In genomic region chr19:927044-927706, GRCh38 we compare ENCODE assay signal across 1 cellular context.
TF ChIP-seq lines count a peak whose summit lies in the region.

No MANE protein-coding gene starts in this region.

TF ChIP-seq in HepG2, 621 proteins besides CTCF, POLR2A, EP300 and RAD21 (continued from another document and continues in another):
- no peak for TF ChIP-seq ZNF407 (CRISPR knock-in tag; IDR thresholded peaks at IDR 0.05; ENCODE audit: not compliant biosample characterization)
- TF ChIP-seq ZNF652 (CRISPR knock-in tag; IDR thresholded peaks at IDR 0.05; ENCODE audit: borderline replicate concordance, low read depth), result no peak
- no peak for TF ChIP-seq ZKSCAN8 (CRISPR knock-in tag; IDR thresholded peaks at IDR 0.05; ENCODE audit: borderline replicate concordance)
- TF ChIP-seq TBX2 (CRISPR knock-in tag; IDR thresholded peaks at IDR 0.05; ENCODE audit: borderline replicate concordance), result no peak; the same call in 1 of the 2 replicates
- TF ChIP-seq ZNF816 (CRISPR knock-in tag; IDR thresholded peaks at IDR 0.05; ENCODE audit: borderline replicate concordance), result no peak
- no peak for TF ChIP-seq RORA (CRISPR knock-in tag; IDR thresholded peaks at IDR 0.05)
- TF ChIP-seq HDAC2 (CRISPR knock-in tag; IDR thresholded peaks at IDR 0.05), result 0 out of 2 replicates have a peak, but pooled peaks have one; percentile 42
- TF ChIP-seq ZFY (CRISPR knock-in tag; IDR thresholded peaks at IDR 0.05), result no peak; the same call in 1 of the 2 replicates
- TF ChIP-seq SP1 (IDR thresholded peaks at IDR 0.05), result no peak
- TF ChIP-seq SP1 (CRISPR knock-in tag; IDR thresholded peaks at IDR 0.05), result peak; percentile 46; the same call in 1 of the 2 replicates
- peak; percentile 14; the same call in 1 of the 2 replicates for TF ChIP-seq FOXO1 (CRISPR knock-in tag; IDR thresholded peaks at IDR 0.05)
- TF ChIP-seq CAMTA2 (CRISPR knock-in tag; IDR thresholded peaks at IDR 0.05; ENCODE audit: borderline replicate concordance), result no peak
- TF ChIP-seq PHB2 (IDR thresholded peaks at IDR 0.05; ENCODE audit: partially characterized antibody), result no peak
- no peak for TF ChIP-seq ZMAT3 (CRISPR knock-in tag; conservative IDR thresholded peaks at IDR 0.05)
- no peak for TF ChIP-seq ZBTB40 (IDR thresholded peaks at IDR 0.05)
- no peak for TF ChIP-seq ZBTB40 (CRISPR knock-in tag; IDR thresholded peaks at IDR 0.05)
- no peak for TF ChIP-seq HOXA9 (CRISPR knock-in tag; IDR thresholded peaks at IDR 0.05; ENCODE audit: borderline replicate concordance)
- TF ChIP-seq ZNF557 (CRISPR knock-in tag; IDR thresholded peaks at IDR 0.05), result no peak
- TF ChIP-seq ATF7-NPFF (CRISPR knock-in tag; IDR thresholded peaks at IDR 0.05; ENCODE audit: low read depth), result no peak
- peak; percentile 83 for TF ChIP-seq ZNF281 (CRISPR knock-in tag; IDR thresholded peaks at IDR 0.05; ENCODE audit: borderline replicate concordance)
- no peak for TF ChIP-seq ZBTB43 (CRISPR knock-in tag; conservative IDR thresholded peaks at IDR 0.05)
- TF ChIP-seq IRF1 (CRISPR knock-in tag; IDR thresholded peaks at IDR 0.05; ENCODE audit: low read depth), result no peak
- peak; percentile 28; the same call in 1 of the 2 replicates for TF ChIP-seq THAP11 (CRISPR knock-in tag; IDR thresholded peaks at IDR 0.05)
- TF ChIP-seq UBTF (CRISPR knock-in tag; IDR thresholded peaks at IDR 0.05), result peak; percentile 62
- TF ChIP-seq GLMP (CRISPR knock-in tag; IDR thresholded peaks at IDR 0.05; ENCODE audit: borderline replicate concordance), result no peak
- peak; percentile 61; the same call in 1 of the 2 replicates for TF ChIP-seq MTA1 (CRISPR knock-in tag; IDR thresholded peaks at IDR 0.05; ENCODE audit: borderline replicate concordance)
- no peak for TF ChIP-seq NFYC (CRISPR knock-in tag; IDR thresholded peaks at IDR 0.05)
- no peak for TF ChIP-seq DDIT3 (CRISPR knock-in tag; IDR thresholded peaks at IDR 0.05)
